27 cellular contexts compared by ENCODE assay signal in the genomic region with DNA sequence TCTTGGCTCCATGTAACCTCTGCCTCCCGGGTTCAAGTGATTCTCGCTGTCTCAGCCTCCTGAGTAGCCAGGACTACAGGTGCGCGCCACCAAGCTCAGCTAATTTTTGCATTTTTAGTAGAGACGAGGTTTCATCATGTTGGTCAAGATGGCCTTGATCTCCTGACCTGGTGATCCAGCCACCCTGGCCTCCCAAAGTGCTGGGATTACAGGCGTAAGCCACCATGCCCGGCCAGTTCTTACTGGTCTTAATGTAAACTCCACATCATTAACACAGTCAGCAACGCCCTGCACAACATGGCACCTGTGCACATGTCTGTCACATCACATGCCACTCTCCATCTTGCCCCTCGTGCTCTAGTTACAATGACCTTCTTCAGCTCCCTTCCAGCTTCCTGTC.
"Had no signal": no experiment of that assay in that cellular context is flagged by ENCODE, and none has a peak within 500 bp of the region (broad histone marks: within the 10 kb centered on the region; RNA-seq: fewer than 3 reads in every experiment).

No MANE protein-coding gene starts in this region.

- H3K27me3 ChIP-seq: left lung, right atrium auricular region, right lobe of liver, stomach, testis, thyroid gland, transverse colon, upper lobe of left lung, vagina had no signal

- H3K36me3 ChIP-seq: left lung, lower lobe of right lung, right atrium auricular region, right lobe of liver, stomach, thyroid gland, transverse colon, upper lobe of left lung, vagina had no signal

- H3K4me3 ChIP-seq: left lung, lower lobe of right lung, mucosa of descending colon, right atrium auricular region, right lobe of liver, smooth muscle cell, stomach, testis, thyroid gland, transverse colon, upper lobe of left lung, vagina had no signal

- H3K79me2 ChIP-seq: parathyroid adenoma had no signal

- DNase-seq: hippocampal formation; left colon; left lung; lower lobe of right lung; mammary epithelial cell; mesendoderm; mucosa of descending colon; naive thymus-derived CD4-positive, alpha-beta T cell; nucleus accumbens; stimulated activated CD4-positive, alpha-beta T cell treated with anti-CD3 and anti-CD28 coated beads, Interleukin-12 subunit alpha, Interleukin-12 subunit beta, amount 100 ng/mL, for 4 hours; stimulated activated CD4-positive, alpha-beta T cell treated with anti-CD3 and anti-CD28 coated beads, Interleukin-15, amount 100 ng/mL, for 24 hours; stimulated activated CD4-positive, alpha-beta T cell treated with anti-CD3 and anti-CD28 coated beads, Interleukin-2, amount 100 ng/mL, for 24 hours; stimulated activated CD4-positive, alpha-beta T cell treated with anti-CD3 and anti-CD28 coated beads, Interleukin-4, amount 100 ng/mL, for 1 hour; stimulated activated naive B cell treated with anti-CD40 and anti-IgM and Interleukin-4, amounts not matched to agents 10 μg/mL and 1 μg/mL and 100 μg/mL, for 72 hours; stimulated activated naive CD8-positive, alpha-beta T cell treated with anti-CD3 and anti-CD28 coated beads, Interleukin-15, Interleukin-2, amounts not matched to agents 100 U/mL and 50 U/mL, for 24 hours; stomach; testis; thyroid gland; transverse colon; upper lobe of left lung had no signal

- H3K4me1 ChIP-seq: parathyroid adenoma, testis had no signal

- H3K9ac ChIP-seq: parathyroid adenoma had no signal

- H3K9me3 ChIP-seq: left lung, lower lobe of right lung, mucosa of descending colon, right atrium auricular region, right lobe of liver, stomach, testis, thyroid gland, transverse colon, upper lobe of left lung, vagina had no signal

- ATAC-seq: left colon; left lung; lower lobe of right lung; mucosa of descending colon; naive thymus-derived CD4-positive, alpha-beta T cell; natural killer cell treated with Interleukin-12 subunit alpha and Interleukin-12 subunit beta and Interleukin-15 and Interleukin-18, amount 100 ng/mL, for 72 hours; right lobe of liver; stimulated activated naive B cell treated with anti-CD40 and anti-IgM and Interleukin-4, amounts not matched to agents 10 μg/mL and 1 μg/mL and 100 μg/mL, for 72 hours; stimulated activated naive CD8-positive, alpha-beta T cell treated with anti-CD3 and anti-CD28 coated beads, Interleukin-15, Interleukin-2, amounts not matched to agents 100 U/mL and 50 U/mL, for 24 hours had no signal

- FAIRE-seq: keratinocyte had no signal

- H2AFZ ChIP-seq: parathyroid adenoma had no signal

- H3K27ac ChIP-seq: left lung, lower lobe of right lung, parathyroid adenoma, right atrium auricular region, right lobe of liver, stomach, testis, thyroid gland, transverse colon, upper lobe of left lung, vagina had no signal

- H3K4me2 ChIP-seq: smooth muscle cell had no signal
